ENCODE assay signal across 31 cellular contexts in the genomic region with DNA sequence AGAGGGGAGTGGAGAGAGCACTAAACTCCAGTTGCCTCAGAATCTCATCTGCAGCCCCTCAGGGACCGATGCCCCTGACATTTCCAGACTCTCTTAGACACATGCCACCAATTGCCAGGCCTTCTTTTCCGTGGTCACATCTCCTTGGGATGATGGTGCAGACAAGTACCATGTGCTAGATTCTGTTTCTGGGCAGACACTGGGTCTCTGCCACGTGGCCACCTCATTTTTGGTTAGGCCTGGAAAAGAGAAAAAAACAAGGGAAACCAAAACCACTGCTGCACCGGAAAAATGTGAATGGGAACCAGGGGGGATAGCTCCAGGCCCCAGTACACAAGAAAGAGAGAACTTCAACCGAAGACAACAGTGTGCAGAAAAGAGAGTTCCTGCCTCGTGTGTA.
"Had no signal": no experiment of that assay in that cellular context is flagged by ENCODE, and none has a peak within 500 bp of the region (broad histone marks: within the 10 kb centered on the region; RNA-seq: fewer than 3 reads in every experiment).

No MANE protein-coding gene starts in this region.

- H3K36me3 Mint-ChIP-seq: activated naive CD4-positive, alpha-beta T cell treated with anti-CD3 and anti-CD28 coated beads, Interleukin-2, amount 10 ng/mL, durations not matched to agents 7 days and 5 days; activated naive CD8-positive, alpha-beta T cell; WTC11 had no signal

- H3K27ac Mint-ChIP-seq: activated CD8-positive, alpha-beta T cell treated with anti-CD3 and anti-CD28 coated beads for 36 hours; activated naive CD4-positive, alpha-beta T cell treated with anti-CD3 and anti-CD28 coated beads, Interleukin-2, amount 10 ng/mL, durations not matched to agents 7 days and 5 days; activated naive CD8-positive, alpha-beta T cell; activated T-cell treated with anti-CD3 and anti-CD28 coated beads, Interleukin-2, amount 50 U/mL, for 24 hours; activated T-cell treated with anti-CD3 and anti-CD28 coated beads, Interleukin-2, amount 50 U/mL, for 72 hours; dendritic cell treated with granulocyte-macrophage colony-stimulating factor and Interleukin-4, amounts not matched to agents 40 ng/mL and 50 ng/mL, for 4 days; endodermal cell; WTC11 had no signal

- H3K4me3 ChIP-seq: coronary artery, dorsolateral prefrontal cortex, gastrocnemius medialis, heart left ventricle had no signal

- H3K9me3 ChIP-seq: gastrocnemius medialis, heart left ventricle had no signal

- ATAC-seq: activated CD8-positive, alpha-beta T cell treated with anti-CD3 and anti-CD28 coated beads for 36 hours; activated T-cell treated with anti-CD3 and anti-CD28 coated beads, Interleukin-2, amount 50 U/mL, for 72 hours; esophagus mucosa; foreskin keratinocyte; gastrocnemius medialis; heart left ventricle; WTC11 had no signal

- DNase-seq: activated CD4-positive, alpha-beta T cell treated with anti-CD3 and anti-CD28 coated beads for 1 hour; activated CD4-positive, alpha-beta T cell treated with anti-CD3 and anti-CD28 coated beads for 48 hours; activated CD4-positive, alpha-beta T cell treated with anti-CD3 and anti-CD28 coated beads, Interleukin-2, amount 50 U/mL, for 1 hour; activated CD4-positive, alpha-beta T cell treated with anti-CD3 and anti-CD28 coated beads, Interleukin-2, amount 50 U/mL, for 48 hours; activated CD8-positive, alpha-beta memory T cell treated with anti-CD3 and anti-CD28 coated beads for 24 hours; activated CD8-positive, alpha-beta memory T cell treated with anti-CD3 and anti-CD28 coated beads, Interleukin-2, amount 50 U/mL, for 4 hours; activated CD8-positive, alpha-beta T cell treated with anti-CD3 and anti-CD28 coated beads for 36 hours; activated gamma-delta T cell; activated naive CD4-positive, alpha-beta T cell; activated naive CD4-positive, alpha-beta T cell treated with anti-CD3 and anti-CD28 coated beads, Interleukin-2, amount 10 ng/mL, durations not matched to agents 7 days and 5 days; activated T-cell treated with anti-CD3 and anti-CD28 coated beads for 4 hours; activated T-cell treated with anti-CD3 and anti-CD28 coated beads, Interleukin-2, amount 50 U/mL, for 24 hours; activated T-cell treated with anti-CD3 and anti-CD28 coated beads, Interleukin-2, amount 50 U/mL, for 72 hours; amniotic stem cell; anterior cingulate cortex; brain microvascular endothelial cell; dorsolateral prefrontal cortex; effector memory CD4-positive, alpha-beta T cell; endodermal cell; foreskin keratinocyte; gastrocnemius medialis; glutamatergic neuron; heart left ventricle; T-helper 2 cell had no signal

- H3K27ac ChIP-seq: brain microvascular endothelial cell, coronary artery, dorsolateral prefrontal cortex, foreskin keratinocyte, gastrocnemius medialis, heart left ventricle, VCaP had no signal

- H3K4me1 Mint-ChIP-seq: central memory CD8-positive, alpha-beta T cell; WTC11 had no signal

- H3K9me3 Mint-ChIP-seq: activated CD8-positive, alpha-beta T cell treated with anti-CD3 and anti-CD28 coated beads for 36 hours; activated naive CD4-positive, alpha-beta T cell treated with anti-CD3 and anti-CD28 coated beads, Interleukin-2, amount 10 ng/mL, durations not matched to agents 7 days and 5 days; activated T-cell treated with anti-CD3 and anti-CD28 coated beads, Interleukin-2, amount 50 U/mL, for 24 hours; activated T-cell treated with anti-CD3 and anti-CD28 coated beads, Interleukin-2, amount 50 U/mL, for 72 hours; central memory CD8-positive, alpha-beta T cell; dendritic cell treated with granulocyte-macrophage colony-stimulating factor and Interleukin-4, amounts not matched to agents 40 ng/mL and 50 ng/mL, for 4 days; endodermal cell; WTC11 had no signal

- H3K4me3 Mint-ChIP-seq: activated CD8-positive, alpha-beta T cell treated with anti-CD3 and anti-CD28 coated beads for 36 hours; activated naive CD4-positive, alpha-beta T cell treated with anti-CD3 and anti-CD28 coated beads, Interleukin-2, amount 10 ng/mL, durations not matched to agents 7 days and 5 days; activated naive CD8-positive, alpha-beta T cell; activated T-cell treated with anti-CD3 and anti-CD28 coated beads, Interleukin-2, amount 50 U/mL, for 24 hours; activated T-cell treated with anti-CD3 and anti-CD28 coated beads, Interleukin-2, amount 50 U/mL, for 72 hours; central memory CD8-positive, alpha-beta T cell; dendritic cell treated with granulocyte-macrophage colony-stimulating factor and Interleukin-4, amounts not matched to agents 40 ng/mL and 50 ng/mL, for 4 days; endodermal cell; WTC11 had no signal

- H3K36me3 ChIP-seq: brain microvascular endothelial cell, gastrocnemius medialis, heart left ventricle had no signal

- H3K27me3 ChIP-seq: brain microvascular endothelial cell, dorsolateral prefrontal cortex, foreskin keratinocyte, gastrocnemius medialis, heart left ventricle had no signal

- H3K4me1 ChIP-seq: foreskin keratinocyte, gastrocnemius medialis, heart left ventricle had no signal
